In the genomic region with DNA sequence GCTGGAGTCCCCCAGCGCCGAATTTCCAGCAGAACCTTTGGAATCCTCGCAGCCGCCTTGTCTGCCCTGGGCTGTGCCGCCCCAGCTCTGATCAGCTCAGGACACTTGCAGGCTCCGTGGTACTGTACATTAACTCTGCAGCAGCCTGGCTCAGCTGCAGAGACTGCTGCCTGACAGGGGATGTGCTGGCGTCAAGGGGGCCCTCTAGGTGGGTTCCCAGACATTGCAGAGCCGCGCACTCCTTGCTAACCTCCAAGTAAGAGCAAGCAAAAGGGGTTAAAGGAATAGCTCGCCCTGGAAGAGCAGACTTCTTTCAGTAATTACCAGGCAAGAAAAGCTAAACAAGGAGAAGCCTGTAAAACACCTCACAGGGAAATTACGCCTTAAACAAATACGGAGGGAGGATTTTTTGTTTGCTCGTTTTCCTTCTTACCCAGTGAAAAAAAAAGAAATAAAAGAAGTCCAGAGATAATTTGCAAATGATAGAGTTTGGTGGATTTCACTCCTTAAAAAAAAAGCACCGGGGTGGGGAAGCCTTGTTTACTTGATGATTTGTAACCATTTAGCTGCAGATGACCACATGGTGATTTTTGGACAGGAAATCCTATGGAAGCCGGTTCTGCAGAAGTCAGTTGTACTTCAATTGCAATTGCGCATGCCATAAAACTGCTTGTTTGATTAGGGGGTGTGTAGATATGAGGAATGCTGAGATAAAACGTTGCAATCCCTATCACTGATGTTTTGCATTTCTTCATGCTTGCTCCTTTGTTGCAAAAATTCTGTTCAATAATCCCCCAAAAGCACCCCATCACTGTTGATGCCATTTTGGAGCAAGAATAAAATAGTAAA, we compare ENCODE assay signal across 8 cellular contexts.
DNase-seq lines count a peak whose midpoint lies in the region; ATAC-seq, FAIRE-seq and TF ChIP-seq lines count a peak whose summit lies in the region.

No MANE protein-coding gene starts in this region.

- no peak for TF ChIP-seq POLR2A in H1 (IDR thresholded peaks at IDR 0.05; ENCODE audit: control extremely low read depth in 1 of 2, low read depth in 2 of 2, low read length in 2 of 2)

- FAIRE-seq in H1 (lab: Jason Lieb, UNC), result peak; percentile 80

- TF ChIP-seq CTCF in GM12873 (IDR thresholded peaks at IDR 0.05; ENCODE audit: insufficient read depth, low read depth, low read length, missing control alignments), result peak; percentile 14
- TF ChIP-seq CTCF in H1 (IDR thresholded peaks at IDR 0.05; ENCODE audit: control extremely low read depth in 1 of 3, insufficient read depth in 1 of 3, low read depth in 1 of 3, low read length in 3 of 3), result peak; percentile 60 to 69 (median 66)
- TF ChIP-seq CTCF in type B pancreatic cell (conservative IDR thresholded peaks at IDR 0.05), result peak; percentile 54

- peak; percentile 60 to 73 for TF ChIP-seq RAD21 in H1 (IDR thresholded peaks at IDR 0.05 in 1 of 2, conservative IDR thresholded peaks at IDR 0.05 in 1 of 2; ENCODE audit: low read depth in 2 of 2, low read length in 2 of 2)

- H3K4me3 ChIP-seq in H1 (ENCODE audit: extremely low read depth in 1 of 4, insufficient read depth in 2 of 4, low read depth in 3 of 4, low read length in 4 of 4) (peak overlapping the region in 1 of 4 experiments; percentile 35; a peak in 1 of 8 replicates), mesenchymal stem cell (ENCODE audit: insufficient read depth in 1 of 2, low read depth in 1 of 2, low read length in 2 of 2) (peak overlapping the region; percentile 56 to 75)

- H2BK15ac ChIP-seq in H1 (ENCODE audit: low read length) (no peak overlapping the region), mesenchymal stem cell (ENCODE audit: low read depth, poor library complexity, severe bottlenecking) (no peak overlapping the region)

- H2BK5ac ChIP-seq in H1 (ENCODE audit: low read depth, low read length) (no peak overlapping the region), mesenchymal stem cell (ENCODE audit: low read depth, low read length, poor library complexity, severe bottlenecking) (no peak overlapping the region)

- no peak overlapping the region for H3K4ac ChIP-seq in H1 (replicated peaks; ENCODE audit: insufficient read length, low read depth, low read length)
- H3K4ac ChIP-seq in mesenchymal stem cell (ENCODE audit: low read depth in 1 of 2, low read length in 2 of 2), result no peak overlapping the region

- H3K27ac ChIP-seq in H1 (ENCODE audit: low read depth, low read length), result no peak overlapping the region
- H3K27ac ChIP-seq in mesenchymal stem cell (ENCODE audit: low read length, poor library complexity, severe bottlenecking), result peak overlapping the region; percentile 46

- H3K36me3 ChIP-seq in H1 (ENCODE audit: control insufficient read depth in 2 of 4, insufficient read depth in 4 of 4, low read length in 3 of 4) (no peaks in the 10 kb centered on the region), mesenchymal stem cell (ENCODE audit: control insufficient read depth in 1 of 2, insufficient read depth in 2 of 2, low read depth in 1 of 2, low read length in 2 of 2) (no peaks in the 10 kb centered on the region)

- H3K56ac ChIP-seq in H1 (replicated peaks; ENCODE audit: insufficient read length, low read depth, low read length), result no peak overlapping the region

- H4K8ac ChIP-seq in H1 (ENCODE audit: extremely low read depth, insufficient read depth, low read length) (no peak overlapping the region), mesenchymal stem cell (ENCODE audit: low read length) (no peak overlapping the region)

- peaks cover 2 to 17% (median 4%) of the 10 kb centered on the region in 4 experiments; a peak in 5 of 7 replicates for H3K4me1 ChIP-seq in H1 (replicated peaks in 1 of 4; ENCODE audit: control insufficient read depth in 3 of 4, insufficient read depth in 4 of 4, low read length in 3 of 4)
- H3K4me1 ChIP-seq in mesenchymal stem cell (ENCODE audit: control insufficient read depth, insufficient read depth, low read depth, low read length), result peaks cover 3% of the 10 kb centered on the region

- no peak overlapping the region for H3K23ac ChIP-seq in H1 (ENCODE audit: insufficient read length)
- H3K23ac ChIP-seq in mesenchymal stem cell (ENCODE audit: low read length in 2 of 2), result no peak overlapping the region

- no peak overlapping the region for H4K91ac ChIP-seq in H1 (replicated peaks; ENCODE audit: insufficient read length, low read length)
- no peak overlapping the region for H4K91ac ChIP-seq in mesenchymal stem cell (ENCODE audit: low read length)

- POLR2A ChIA-PET in H1 (lab: Charles Lee; ENCODE audit: partially characterized antibody), result no interaction called here

- peak overlapping the region; percentile 82 for H3K27ac Mint-ChIP-seq in type B pancreatic cell

- H3K79me1 ChIP-seq in H1 (ENCODE audit: low read depth, low read length) (no peaks in the 10 kb centered on the region), mesenchymal stem cell (replicated peaks; ENCODE audit: low read length, poor library complexity, severe bottlenecking) (peaks cover 1% of the 10 kb centered on the region)

- no peak for TF ChIP-seq EP300 in H1 (IDR thresholded peaks at IDR 0.05; ENCODE audit: borderline replicate concordance in 1 of 2, low read depth in 2 of 2, low read length in 2 of 2)

- H2BK120ac ChIP-seq in H1 (replicated peaks; ENCODE audit: low read depth, low read length) (no peak overlapping the region), mesenchymal stem cell (ENCODE audit: low read depth, low read length) (no peak overlapping the region)

- CTCF ChIA-PET in H1 (lab: Charles Lee; ENCODE audit: partially characterized antibody), result interaction anchor here (0.6 to 1.9 kb wide), 19 partner anchors 8 to 228 kb away, joined by 3 to 12 read pairs (median 4); no protein-coding TSS in a partner anchor

- no peaks in the 10 kb centered on the region for H3K23me2 ChIP-seq in H1 (ENCODE audit: low read depth, low read length)

- H2BK12ac ChIP-seq in H1 (ENCODE audit: low read depth, low read length) (no peak overlapping the region), mesenchymal stem cell (ENCODE audit: low read length in 2 of 2) (no peak overlapping the region)

- DNase-seq in NCI-H460 (ENCODE audit: extremely low read depth, low read depth) (peak; percentile 41), H1 (ENCODE audit: low read depth in 1 of 2, low spot score in 2 of 2) (peak; percentile 70 to 73), mesenchymal stem cell (peak; percentile 75), type B pancreatic cell (ENCODE audit: extremely low spot score, unreplicated experiment) (peak; percentile 78)
- no peak for DNase-seq in activated CD8-positive, alpha-beta memory T cell treated with anti-CD3 and anti-CD28 coated beads, Interleukin-2, amount 50 U/mL, for 48 hours

- H3K79me2 ChIP-seq in H1 (ENCODE audit: control insufficient read depth in 1 of 2, insufficient read depth in 2 of 2, low read length in 2 of 2), result no peaks in the 10 kb centered on the region

- peaks cover 50% of the 10 kb centered on the region for H3K4me1 Mint-ChIP-seq in type B pancreatic cell (ENCODE audit: unreplicated experiment)

- H3K4me3 Mint-ChIP-seq in type B pancreatic cell, result peak overlapping the region; percentile 82

- H4K20me1 ChIP-seq in H1 (replicated peaks in 1 of 2; ENCODE audit: control insufficient read depth in 1 of 2, insufficient read depth in 2 of 2, low read length in 2 of 2), result no peaks in the 10 kb centered on the region

- H3K9me3 ChIP-seq in H1 (ENCODE audit: insufficient read depth in 2 of 2, low read depth in 1 of 2, low read length in 1 of 2), result no peaks in the 10 kb centered on the region
- no peaks in the 10 kb centered on the region for H3K9me3 ChIP-seq in mesenchymal stem cell (ENCODE audit: control insufficient read depth, low read length)

- 22% methylated on average over 17 of the region's 17 CpGs; no CpG with 5 or more reads in 1 of the 2 experiments for WGBS in H1 (ENCODE audit: extremely low coverage in 1 of 2, insufficient coverage in 1 of 2, insufficient read length in 1 of 2, insufficient replicate concordance in 2 of 2, low coverage in 1 of 2, low lambda C conversion rate in 2 of 2, missing lambda C conversion rate in 1 of 2), 2 experiments
- WGBS in mesenchymal stem cell, result 3% methylated on average over 15 of the region's 17 CpGs

- H4K5ac ChIP-seq in H1 (ENCODE audit: insufficient read length, low read depth, low read length), result no peak overlapping the region

- H3K27me3 ChIP-seq in H1 (replicated peaks in 1 of 4; ENCODE audit: control insufficient read depth in 3 of 4, extremely low read depth in 1 of 4, insufficient read depth in 3 of 4, low read length in 3 of 4) (no peaks in the 10 kb centered on the region), mesenchymal stem cell (ENCODE audit: control insufficient read depth in 1 of 2, insufficient read depth in 1 of 2, low read length in 2 of 2) (no peaks in the 10 kb centered on the region)

- H2AFZ ChIP-seq in H1 (ENCODE audit: low read length) (peak overlapping the region; percentile 58), mesenchymal stem cell (ENCODE audit: low read depth, low read length) (peak overlapping the region; percentile 27)

- H2AK5ac ChIP-seq in H1 (ENCODE audit: low read depth, low read length) (no peak overlapping the region), mesenchymal stem cell (ENCODE audit: low read length, severe bottlenecking) (peak overlapping the region; percentile 59)

- no peak overlapping the region for H3K9ac ChIP-seq in H1 (replicated peaks in 1 of 4; ENCODE audit: extremely low read depth in 1 of 4, low read depth in 3 of 4, low read length in 3 of 4)
- peak overlapping the region; percentile 63 for H3K9ac ChIP-seq in mesenchymal stem cell (ENCODE audit: low read length)

- ATAC-seq in HG03469 (IDR thresholded peaks at IDR 0.05; ENCODE audit: unreplicated experiment) (no peak), GM21576 (IDR thresholded peaks at IDR 0.05; ENCODE audit: unreplicated experiment) (no peak)

- no peaks in the 10 kb centered on the region for H3K27me3 Mint-ChIP-seq in type B pancreatic cell

- H3K9me3 Mint-ChIP-seq in type B pancreatic cell, result no peaks in the 10 kb centered on the region

- H3K14ac ChIP-seq in H1 (ENCODE audit: insufficient read length) (no peak overlapping the region), mesenchymal stem cell (ENCODE audit: low read length in 2 of 2) (no peak overlapping the region)

- H3K36me3 Mint-ChIP-seq in type B pancreatic cell, result no peaks in the 10 kb centered on the region

- H2BK20ac ChIP-seq in H1 (ENCODE audit: low read length), result no peak overlapping the region

- H3K4me2 ChIP-seq in H1 (ENCODE audit: insufficient read depth in 1 of 2, low read depth in 2 of 2, low read length in 2 of 2), result peak overlapping the region; percentile 8 to 58
- H3K4me2 ChIP-seq in mesenchymal stem cell (ENCODE audit: low read length, poor library complexity, severe bottlenecking), result peak overlapping the region; percentile 82

- H3K18ac ChIP-seq in H1 (ENCODE audit: extremely low read depth, low read length) (no peak overlapping the region), mesenchymal stem cell (ENCODE audit: low read depth in 1 of 2, low read length in 2 of 2) (no peak overlapping the region)

TF ChIP-seq in H1, 55 proteins besides CTCF, POLR2A, EP300 and RAD21 (continues in another document):
- TF ChIP-seq, protein P1, sequence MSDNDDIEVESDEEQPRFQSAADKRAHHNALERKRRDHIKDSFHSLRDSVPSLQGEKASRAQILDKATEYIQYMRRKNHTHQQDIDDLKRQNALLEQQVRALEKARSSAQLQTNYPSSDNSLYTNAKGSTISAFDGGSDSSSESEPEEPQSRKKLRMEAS (IDR thresholded peaks at IDR 0.05), result peak; percentile 49; the same call in 1 of the 2 replicates
- TF ChIP-seq GTF2F1 (IDR thresholded peaks at IDR 0.05; ENCODE audit: borderline replicate concordance, low read depth, low read length), result no peak

Comparison
In these comparisons a context has a peak if more than half of its experiments do, and no peak if none do; other contexts are left out.
1. CTCF ChIP-seq: peak in every context shown above with its lines; median percentile 66 in H1; 54 in type B pancreatic cell; 14 in GM12873.